In genomic region chr7:156994417-156994816, GRCh38 we compare ENCODE assay signal across 14 cellular contexts.
"Had no signal": no experiment of that assay in that cellular context is flagged by ENCODE, and none has a peak within 500 bp of the region (broad histone marks: within the 10 kb centered on the region; RNA-seq: fewer than 3 reads in every experiment).

No MANE protein-coding gene starts in this region.

- DNase-seq: cortex of kidney; dorsolateral prefrontal cortex; effector CD8-positive, alpha-beta T cell; foreskin melanocyte; left colon; mesendoderm; naive B cell; occipital lobe; spleen; stimulated activated CD4-positive, alpha-beta T cell treated with anti-CD3 and anti-CD28 coated beads, Interleukin-15, amount 100 ng/mL, for 24 hours; stimulated activated CD4-positive, alpha-beta T cell treated with anti-CD3 and anti-CD28 coated beads, Interleukin-1b, Interleukin-23, amount 100 ng/mL, for 48 hours; stimulated activated CD4-positive, alpha-beta T cell treated with anti-CD3 and anti-CD28 coated beads, Interleukin-4, amount 100 ng/mL, for 24 hours; testis; transverse colon had no signal
